Comparison of ENCODE assay signal across 15 cellular contexts in the genomic region with DNA sequence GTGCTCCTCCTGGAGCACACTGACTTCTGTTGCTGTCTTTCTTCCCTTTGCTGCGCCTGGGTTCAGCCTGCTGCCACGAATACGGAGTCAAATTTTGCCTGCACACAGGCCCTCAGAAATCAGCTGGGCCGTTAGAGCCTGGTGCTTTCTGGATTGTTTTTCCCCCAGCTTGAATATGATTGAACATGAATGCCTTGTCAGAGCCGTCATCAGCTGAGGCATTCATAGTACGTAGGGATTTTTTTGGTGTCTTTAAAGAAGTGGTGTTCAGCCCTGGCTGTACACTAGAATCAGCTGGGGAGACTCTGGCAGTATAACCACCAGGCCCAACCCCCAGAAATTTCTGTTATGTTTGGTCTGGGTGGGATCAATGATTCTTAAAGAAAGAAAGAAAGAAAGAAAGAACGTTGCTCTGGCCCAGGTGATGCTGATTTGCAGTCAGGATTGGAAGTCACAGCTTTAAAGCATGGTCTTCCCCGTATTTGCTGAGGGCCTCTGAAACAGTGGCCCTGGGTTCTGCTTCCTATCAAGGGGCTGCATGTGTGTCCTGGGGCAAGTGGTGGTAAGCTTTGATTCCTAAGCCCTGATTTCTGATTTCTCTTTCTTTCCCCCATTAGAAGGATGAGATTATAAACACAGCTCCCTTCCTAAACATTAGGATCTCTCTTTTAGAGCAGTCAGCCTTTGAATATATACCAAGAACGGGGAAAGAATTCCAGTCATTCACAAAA. TPM values are rescaled to one million over a fixed set of nuclear protein-coding genes. Genes with fewer than 3 reads are reported as not detected.
DNase-seq lines count a peak whose midpoint lies in the region; TF ChIP-seq lines count a peak whose summit lies in the region.
"Had no signal": no experiment of that assay in that cellular context is flagged by ENCODE, and none has a peak within 500 bp of the region (broad histone marks: within the 10 kb centered on the region; RNA-seq: fewer than 3 reads in every experiment).

No MANE protein-coding gene starts in this region.

- no peaks in the 10 kb centered on the region for H3K4me1 ChIP-seq in NT2/D1 (ENCODE audit: insufficient read depth, insufficient read length)
- H3K4me1 ChIP-seq in colonic mucosa: peaks cover 5% of the 10 kb centered on the region
- H3K4me1 ChIP-seq in mesodermal cell (ENCODE audit: control insufficient read depth, insufficient read depth, low read length, poor library complexity, severe bottlenecking): peaks cover 14% of the 10 kb centered on the region
- peaks cover 0 to 32% (median 12%) of the 10 kb centered on the region in 4 donors for H3K4me1 ChIP-seq in stomach

- TF ChIP-seq EP300 in stomach (IDR thresholded peaks at IDR 0.05): no peak

- TF ChIP-seq CTCF in colonic mucosa (IDR thresholded peaks at IDR 0.05) (no peak), stomach (IDR thresholded peaks at IDR 0.05) (no peak)

- DNase-seq in NT2/D1 (ENCODE audit: low read depth, low spot score): no peak
- DNase-seq in colonic mucosa: no peak
- no peak for DNase-seq in stomach
- no peak for DNase-seq in activated naive CD4-positive, alpha-beta T cell treated with Interleukin-2 at 50 U/mL for 16 hours
- no peak for DNase-seq in NCI-H2171 treated with DMSO at 0.1 percent for 48 hours (lab: John Stamatoyannopoulos, UW)
- DNase-seq in GM03348 (ENCODE audit: low spot score): no peak
- DNase-seq in stimulated activated CD4-positive, alpha-beta T cell treated with anti-CD3 and anti-CD28 coated beads, Interleukin-12 subunit alpha, Interleukin-12 subunit beta, amount 100 ng/mL, for 4 hours: no peak
- DNase-seq: activated CD4-positive, alpha-beta T cell treated with anti-CD3 and anti-CD28 coated beads, Interleukin-2, amount 50 U/mL, for 4 hours; C1 segment of cervical spinal cord; erythroblast; hypothalamus; MM.1S; NCI-H2107; stimulated activated naive CD4-positive, alpha-beta T cell treated with Interleukin-2 at 50 U/mL for 16 hours had no signal

- H3K27ac ChIP-seq in colonic mucosa (peak overlapping the region; percentile 37), mesodermal cell (ENCODE audit: low read depth, low read length, severe bottlenecking) (peak overlapping the region; percentile 30), stomach (peak overlapping the region in 4 of 5 donors; percentile 52 to 80 (median 63))

- H3K4me3 ChIP-seq in NT2/D1 (ENCODE audit: insufficient read length, low read depth) (no peak overlapping the region), colonic mucosa (no peak overlapping the region), mesodermal cell (ENCODE audit: extremely low read depth, insufficient read depth, low read length, poor library complexity, severe bottlenecking) (no peak overlapping the region), stomach (no peak overlapping the region)

- H3K9me3 ChIP-seq in NT2/D1 (ENCODE audit: insufficient read depth, low read length) (no peaks in the 10 kb centered on the region), colonic mucosa (no peaks in the 10 kb centered on the region), mesodermal cell (ENCODE audit: control insufficient read depth, low read length) (no peaks in the 10 kb centered on the region), stomach (no peaks in the 10 kb centered on the region)

- TF ChIP-seq POLR2A in stomach (IDR thresholded peaks at IDR 0.05): no peak

- intact Hi-C loops in colonic mucosa (cut with DNase I): loop anchor here (2.0 to 5.0 kb wide), 2 partner anchors 82 to 396 kb away; no protein-coding TSS in a partner anchor
- intact Hi-C loops in stomach (cut with DNase I; ENCODE audit: low total_unique reads): loop anchor here (5.0 kb wide), 1 partner anchor 81 kb away; no protein-coding TSS in a partner anchor

- no peaks in the 10 kb centered on the region for H3K27me3 ChIP-seq in NT2/D1 (ENCODE audit: insufficient read depth, insufficient read length)
- no peaks in the 10 kb centered on the region for H3K27me3 ChIP-seq in colonic mucosa
- no peaks in the 10 kb centered on the region for H3K27me3 ChIP-seq in stomach

- H3K36me3 ChIP-seq in NT2/D1 (ENCODE audit: insufficient read depth, insufficient read length, low read length) (peaks cover 17% of the 10 kb centered on the region), colonic mucosa (peaks cover 1% of the 10 kb centered on the region), mesodermal cell (ENCODE audit: control insufficient read depth, insufficient read depth, low read length) (peaks cover 33% of the 10 kb centered on the region), stomach (peaks cover 7 to 69% (median 58%) of the 10 kb centered on the region in 4 donors)

- 82 to 85% methylated on average over 8 to 9 of the region's 9 CpGs for WGBS in mesodermal cell (ENCODE audit: insufficient coverage in 2 of 2), 2 experiments
- 73 to 80% (median 77%) methylated on average over 9 of the region's 9 CpGs for WGBS in stomach, 5 donors

- H3K9ac ChIP-seq in NT2/D1 (ENCODE audit: insufficient read length, low read depth) (peak overlapping the region; percentile 38), colonic mucosa (ENCODE audit: low read depth in 2 of 2, low read length in 2 of 2) (no peak overlapping the region)

RNA-seq across cellular contexts. Expression of a gene that starts 24.7 kb away (rescaled TPM):
- total RNA-seq in colonic mucosa: 10 to 100 TPM; 42.3 to 55.2 TPM
- 43.3 TPM for polyA plus RNA-seq in mesodermal cell (2013, experiment 1 of 2)
- 54.3 TPM for polyA plus RNA-seq in mesodermal cell (2013, experiment 2 of 2)
- 100 to 1,000 TPM in 1 of 5 donors, 10 to 100 TPM in 4; 16.3 to 121 (median 40.0) TPM for total RNA-seq in stomach
- 10 to 100 TPM; 22.2 to 31.6 (median 26.5) TPM for polyA plus RNA-seq in stomach

RNA-seq across cellular contexts. Expression of a gene that starts 43.5 kb away (rescaled TPM):
- total RNA-seq in colonic mucosa: 1 to 10 TPM in 1 of 2 donors, not detected in 1; 1.2 TPM
- polyA plus RNA-seq in mesodermal cell (2013, experiment 1 of 2): 31.8 TPM
- 27.7 TPM for polyA plus RNA-seq in mesodermal cell (2013, experiment 2 of 2)
- 10 to 100 TPM in 1 of 5 donors, 1 to 10 TPM in 4; 1.2 to 15.8 (median 6.2) TPM for total RNA-seq in stomach
- polyA plus RNA-seq in stomach: 1 to 10 TPM; 2.2 to 7.5 (median 4.1) TPM
